ENCODE assay signal across 8 cellular contexts in genomic region chr11:62124186-62125113, GRCh38. TPM values are rescaled to one million over a fixed set of nuclear protein-coding genes. Genes with fewer than 3 reads are reported as not detected.
DNase-seq lines count a peak whose midpoint lies in the region; ATAC-seq and TF ChIP-seq lines count a peak whose summit lies in the region.

No MANE protein-coding gene starts in this region.

- peak overlapping the region; percentile 70 for H3K4me3 ChIP-seq in ovary

- peak overlapping the region; percentile 97 for H3K4me3 Mint-ChIP-seq in glutamatergic neuron (ENCODE audit: unreplicated experiment)

- no peaks in the 10 kb centered on the region for H3K27me3 ChIP-seq in ovary

- 1 to 3% (median 2%) methylated on average over 39 of the region's 39 CpGs for WGBS in ovary, 3 donors

- intact Hi-C loops in ovary (cut with DNase I), result no loop called here

- peaks cover 6% of the 10 kb centered on the region for H3K4me1 ChIP-seq in ovary (ENCODE audit: insufficient read depth)

- no peak for TF ChIP-seq POLR2A in ovary (IDR thresholded peaks at IDR 0.05)

- H3K4me1 Mint-ChIP-seq in glutamatergic neuron (ENCODE audit: low read depth, unreplicated experiment), result peaks cover 17% of the 10 kb centered on the region

- peak overlapping the region; percentile 87 for H3K27ac Mint-ChIP-seq in glutamatergic neuron (ENCODE audit: unreplicated experiment)

- DNase-seq in NCI-H1417 (lab: John Stamatoyannopoulos, UW) (peak; percentile 7 to 67 (median 63)), NCI-H1417 treated with DMSO at 0.1 percent for 48 hours (lab: John Stamatoyannopoulos, UW) (no peak), M059J (ENCODE audit: low read depth) (peak; percentile 64), glutamatergic neuron (peak; percentile 47), ovary (peak in 1 of 5 donors; percentile 50), activated gamma-delta T cell treated with Interleukin-2 at 50 U/mL for 16 hours (no peak)
- DNase-seq in activated T-cell treated with anti-CD3 and anti-CD28 coated beads, Interleukin-2, amount 50 U/mL, for 48 hours, result peak; percentile 57 to 60

- TF ChIP-seq EP300 in ovary (IDR thresholded peaks at IDR 0.05), result no peak

- H3K9me3 Mint-ChIP-seq in glutamatergic neuron (ENCODE audit: unreplicated experiment), result peaks cover 2% of the 10 kb centered on the region

- no peaks in the 10 kb centered on the region for H3K36me3 Mint-ChIP-seq in glutamatergic neuron (ENCODE audit: unreplicated experiment)

- no peak overlapping the region for H3K27ac ChIP-seq in ovary

- ATAC-seq in GM21786 (IDR thresholded peaks at IDR 0.05; ENCODE audit: unreplicated experiment), result peak; percentile 26

- no peaks in the 10 kb centered on the region for H3K36me3 ChIP-seq in ovary

- H3K27me3 Mint-ChIP-seq in glutamatergic neuron (ENCODE audit: unreplicated experiment), result peaks cover 5% of the 10 kb centered on the region

- H3K9me3 ChIP-seq in ovary, result no peaks in the 10 kb centered on the region

- TF ChIP-seq CTCF in glutamatergic neuron (IDR thresholded peaks at IDR 0.05; ENCODE audit: partially characterized antibody, unreplicated experiment), result no peak
- TF ChIP-seq CTCF in ovary (IDR thresholded peaks at IDR 0.05), result no peak

RNA-seq across cellular contexts. Expression of gene INCENP, which starts 0.6 kb away (rescaled TPM):
- total RNA-seq in M059J (2014; rRNA removed; shearing (Covaris generic)), result 47.9 and 76.2 TPM in 2 replicates
- 48.0 TPM for total RNA-seq in glutamatergic neuron (ENCODE audit: unreplicated experiment)
- 10 to 100 TPM in 6 of 7 donors, 1 to 10 TPM in 1; 7.6 to 20.0 (median 16.5) TPM for total RNA-seq in ovary
- 10 to 100 TPM in 1 of 2 donors, 1 to 10 TPM in 1; 6.6 to 11.7 TPM for polyA plus RNA-seq in ovary

Comparison
In these comparisons a context has a peak if more than half of its experiments do, and no peak if none do; other contexts are left out.
1. DNase-seq: peak in NCI-H1417 (3 of 3), M059J (single experiment), activated T-cell treated with anti-CD3 and anti-CD28 coated beads, Interleukin-2, amount 50 U/mL, for 48 hours (2 of 2) and glutamatergic neuron (single experiment); none in NCI-H1417 treated with DMSO at 0.1 percent for 48 hours (single experiment) and activated gamma-delta T cell treated with Interleukin-2 at 50 U/mL for 16 hours (single experiment).